ENCODE assay signal across 8 cellular contexts in genomic region chr9:36258989-36259315, GRCh38. TPM values are rescaled to one million over a fixed set of nuclear protein-coding genes. Genes with fewer than 3 reads are reported as not detected.
A peak's percentile ranks its signal among the peaks of the same experiment; 100 is the strongest.
DNase-seq lines count a peak whose midpoint lies in the region; ATAC-seq, FAIRE-seq and TF ChIP-seq lines count a peak whose summit lies in the region.

No MANE protein-coding gene starts in this region.

- H3K9me3 Mint-ChIP-seq in activated T-cell treated with anti-CD3 and anti-CD28 coated beads, Interleukin-2, amount 50 U/mL, for 4 hours, result no peaks in the 10 kb centered on the region
- no peaks in the 10 kb centered on the region for H3K9me3 Mint-ChIP-seq in astrocyte (ENCODE audit: unreplicated experiment)

- TF ChIP-seq EP300 in tibial nerve (IDR thresholded peaks at IDR 0.05), result no peak

- FAIRE-seq in astrocyte (lab: Jason Lieb, UNC), result no peak

- peak overlapping the region; percentile 93 for H3K27ac Mint-ChIP-seq in astrocyte (ENCODE audit: unreplicated experiment)

- H3K4me3 Mint-ChIP-seq in activated T-cell treated with anti-CD3 and anti-CD28 coated beads, Interleukin-2, amount 50 U/mL, for 4 hours, result peak overlapping the region; percentile 95
- H3K4me3 Mint-ChIP-seq in astrocyte (ENCODE audit: unreplicated experiment), result peak overlapping the region; percentile 96

- H3K4me1 ChIP-seq in astrocyte (ENCODE audit: insufficient read depth, low read length) (peaks cover 11% of the 10 kb centered on the region), tibial nerve (peaks cover 0 to 23% (median 4%) of the 10 kb centered on the region in 4 donors)

- H3K27ac ChIP-seq in astrocyte (ENCODE audit: low read depth, low read length) (peak overlapping the region; percentile 78), tibial nerve (peak overlapping the region; percentile 97 to 100 (median 98))

- DNase-seq in activated T-cell treated with anti-CD3 and anti-CD28 coated beads, Interleukin-2, amount 50 U/mL, for 4 hours, result no peak
- no peak for DNase-seq in activated T-cell treated with anti-CD3 and anti-CD28 coated beads, Interleukin-2, amount 50 U/mL, for 1 hour
- DNase-seq in astrocyte (ENCODE audit: low read depth), result no peak
- peak in 1 of 2 donors; percentile 25 for DNase-seq in lower leg skin (ENCODE audit: low spot score in 2 of 2)
- peak in 1 of 2 donors; percentile 21 for DNase-seq in tibial nerve (ENCODE audit: low spot score in 2 of 2)
- DNase-seq in CD1c-positive myeloid dendritic cell (ENCODE audit: extremely low spot score), result no peak
- no peak for DNase-seq in SHP77 treated with DMSO at 0.1 percent for 48 hours (lab: John Stamatoyannopoulos, UW)
- no peak for DNase-seq in DMS79 treated with DMSO at 0.1 percent for 48 hours (lab: John Stamatoyannopoulos, UW)

- peaks cover 28% of the 10 kb centered on the region for H3K79me2 ChIP-seq in astrocyte (ENCODE audit: insufficient read depth, low read length)

- intact Hi-C loops in lower leg skin (cut with DNase I; ENCODE audit: low total_unique reads), result loop anchor here (10.0 kb wide), 1 partner anchor 66 kb away; no protein-coding TSS in a partner anchor

- H3K4me3 ChIP-seq in astrocyte (ENCODE audit: insufficient read depth, low read depth, low read length), result peak overlapping the region; percentile 81
- peak overlapping the region; percentile 88 for H3K4me3 ChIP-seq in lower leg skin (ENCODE audit: low read depth, poor library complexity, severe bottlenecking)
- H3K4me3 ChIP-seq in tibial nerve, result peak overlapping the region; percentile 69 to 99 (median 94)

- peak overlapping the region; percentile 96 for H2AFZ ChIP-seq in astrocyte (ENCODE audit: low read depth, low read length)

- H3K36me3 ChIP-seq in astrocyte (ENCODE audit: insufficient read depth, low read length) (no peaks in the 10 kb centered on the region), tibial nerve (peaks cover 0 to 2% (median 0%) of the 10 kb centered on the region in 3 donors)

- no peaks in the 10 kb centered on the region for H4K20me1 ChIP-seq in astrocyte (ENCODE audit: insufficient read depth, low read length)

- H3K36me3 Mint-ChIP-seq in activated T-cell treated with anti-CD3 and anti-CD28 coated beads, Interleukin-2, amount 50 U/mL, for 4 hours (ENCODE audit: insufficient read depth), result no peaks in the 10 kb centered on the region
- H3K36me3 Mint-ChIP-seq in astrocyte (ENCODE audit: low read depth, unreplicated experiment), result peaks cover 1% of the 10 kb centered on the region

- no peak for ATAC-seq in activated T-cell treated with anti-CD3 and anti-CD28 coated beads, Interleukin-2, amount 50 U/mL, for 4 hours

- H3K4me1 Mint-ChIP-seq in activated T-cell treated with anti-CD3 and anti-CD28 coated beads, Interleukin-2, amount 50 U/mL, for 4 hours (ENCODE audit: low read depth), result peaks cover 15% of the 10 kb centered on the region
- no peaks in the 10 kb centered on the region for H3K4me1 Mint-ChIP-seq in astrocyte (ENCODE audit: low read depth, unreplicated experiment)

- H3K27me3 ChIP-seq in astrocyte (ENCODE audit: insufficient read depth, low read length) (no peaks in the 10 kb centered on the region), tibial nerve (no peaks in the 10 kb centered on the region)

- H3K9me3 ChIP-seq in astrocyte (ENCODE audit: insufficient read depth, low read depth, low read length) (no peaks in the 10 kb centered on the region), tibial nerve (no peaks in the 10 kb centered on the region)

- H3K4me2 ChIP-seq in astrocyte (ENCODE audit: low read length), result peak overlapping the region; percentile 97

- peak overlapping the region; percentile 91 for H3K9ac ChIP-seq in astrocyte (ENCODE audit: low read length)

- WGBS in lower leg skin, 2 donors, result 40 to 48% methylated on average over 7 of the region's 7 CpGs
- WGBS in tibial nerve, 2 donors, result 41 to 43% methylated on average over 7 of the region's 7 CpGs

- no peaks in the 10 kb centered on the region for H3K27me3 Mint-ChIP-seq in activated T-cell treated with anti-CD3 and anti-CD28 coated beads, Interleukin-2, amount 50 U/mL, for 4 hours (ENCODE audit: low read depth)
- H3K27me3 Mint-ChIP-seq in astrocyte (ENCODE audit: low read depth, unreplicated experiment), result no peaks in the 10 kb centered on the region

- TF ChIP-seq CTCF in astrocyte (IDR thresholded peaks at IDR 0.05; ENCODE audit: insufficient read depth, low read depth, low read length) (no peak), lower leg skin (IDR thresholded peaks at IDR 0.05) (no peak), tibial nerve (IDR thresholded peaks at IDR 0.05) (no peak)

- TF ChIP-seq POLR2A in lower leg skin (IDR thresholded peaks at IDR 0.05) (no peak), tibial nerve (IDR thresholded peaks at IDR 0.05) (no peak)

RNA-seq across cellular contexts. Expression of gene GNE, which starts 0.7 kb away (rescaled TPM):
- total RNA-seq in activated T-cell treated with anti-CD3 and anti-CD28 coated beads, Interleukin-2, amount 50 U/mL, for 4 hours, result 10 to 100 TPM; 13.8 to 15.2 (median 14.3) TPM
- total RNA-seq in astrocyte (12.6 and 12.8 TPM in 2 replicates), lower leg skin (10 to 100 TPM in 3 of 4 donors, 1 to 10 TPM in 1; 5.1 to 16.8 (median 13.7) TPM), tibial nerve (10 to 100 TPM; 30.0 to 42.6 (median 32.6) TPM)
